20 cellular contexts compared by ENCODE assay signal in genomic region chr13:67095621-67096020, GRCh38.
"Had no signal": no experiment of that assay in that cellular context is flagged by ENCODE, and none has a peak within 500 bp of the region (broad histone marks: within the 10 kb centered on the region; RNA-seq: fewer than 3 reads in every experiment).

No MANE protein-coding gene starts in this region.

- H3K27me3 Mint-ChIP-seq: T-cell had no signal

- H3K9me3 ChIP-seq: esophagus muscularis mucosa, left ventricle myocardium inferior, tibial artery had no signal

- H3K9me3 Mint-ChIP-seq: naive thymus-derived CD8-positive, alpha-beta T cell; stimulated activated effector memory CD8-positive, alpha-beta T cell treated with anti-CD3 and anti-CD28 coated beads, Interleukin-12 subunit alpha, Interleukin-12 subunit beta, amount 100 ng/mL, for 72 hours had no signal

- H3K27ac Mint-ChIP-seq: naive thymus-derived CD8-positive, alpha-beta T cell; stimulated activated effector memory CD8-positive, alpha-beta T cell treated with anti-CD3 and anti-CD28 coated beads, Interleukin-12 subunit alpha, Interleukin-12 subunit beta, amount 100 ng/mL, for 72 hours; T-cell had no signal

- H3K27ac ChIP-seq: cardiac muscle cell, esophagus muscularis mucosa, left ventricle myocardium inferior, parathyroid adenoma, tibial artery had no signal

- H3K36me3 Mint-ChIP-seq: naive thymus-derived CD8-positive, alpha-beta T cell; stimulated activated effector memory CD8-positive, alpha-beta T cell treated with anti-CD3 and anti-CD28 coated beads, Interleukin-12 subunit alpha, Interleukin-12 subunit beta, amount 100 ng/mL, for 72 hours; T-cell had no signal

- H3K4me3 Mint-ChIP-seq: naive thymus-derived CD8-positive, alpha-beta T cell; stimulated activated effector memory CD8-positive, alpha-beta T cell treated with anti-CD3 and anti-CD28 coated beads, Interleukin-12 subunit alpha, Interleukin-12 subunit beta, amount 100 ng/mL, for 72 hours; T-cell had no signal

- H3K4me1 ChIP-seq: parathyroid adenoma, tibial artery had no signal

- H3K4me3 ChIP-seq: cardiac muscle cell, esophagus muscularis mucosa, left ventricle myocardium inferior, tibial artery had no signal

- ATAC-seq: activated CD4-positive, CD25-positive, alpha-beta regulatory T cell treated with anti-CD3 and anti-CD28 coated beads, Interleukin-2, amount 50 U/mL, for 24 hours; naive thymus-derived CD8-positive, alpha-beta T cell; stimulated activated effector memory CD8-positive, alpha-beta T cell treated with anti-CD3 and anti-CD28 coated beads, Interleukin-12 subunit alpha, Interleukin-12 subunit beta, amount 100 ng/mL, for 72 hours; T-cell had no signal

- FAIRE-seq: astrocyte, endometrium, urothelium cell line had no signal

- DNase-seq: activated CD4-positive, alpha-beta T cell treated with anti-CD3 and anti-CD28 coated beads, Interleukin-2, amount 50 U/mL, for 4 hours; activated naive CD4-positive, alpha-beta T cell treated with Interleukin-2 at 50 U/mL for 16 hours; activated T-cell treated with anti-CD3 and anti-CD28 coated beads for 4 hours; foreskin fibroblast; head of caudate nucleus; islet precursor cell; left ventricle myocardium inferior; mesenchymal stem cell; naive thymus-derived CD8-positive, alpha-beta T cell; T-cell; T-helper 9 cell; tibial artery had no signal

- H3K36me3 ChIP-seq: cardiac muscle cell, esophagus muscularis mucosa, left ventricle myocardium inferior, tibial artery had no signal

- H3K27me3 ChIP-seq: cardiac muscle cell, esophagus muscularis mucosa, tibial artery had no signal

- H3K4me1 Mint-ChIP-seq: naive thymus-derived CD8-positive, alpha-beta T cell; stimulated activated effector memory CD8-positive, alpha-beta T cell treated with anti-CD3 and anti-CD28 coated beads, Interleukin-12 subunit alpha, Interleukin-12 subunit beta, amount 100 ng/mL, for 72 hours; T-cell had no signal
